ENCODE assay signal across 20 cellular contexts in genomic region chr6:114432380-114432779, GRCh38.
DNase-seq lines count a peak whose midpoint lies in the region; TF ChIP-seq lines count a peak whose summit lies in the region.
"Had no signal": no experiment of that assay in that cellular context is flagged by ENCODE, and none has a peak within 500 bp of the region (broad histone marks: within the 10 kb centered on the region; RNA-seq: fewer than 3 reads in every experiment).

No MANE protein-coding gene starts in this region.

- peaks cover 6% of the 10 kb centered on the region for H3K9me3 Mint-ChIP-seq in glutamatergic neuron (ENCODE audit: unreplicated experiment)
- H3K9me3 Mint-ChIP-seq: activated B cell treated with CpG ODN at 0.5 μM for 24 hours; stimulated activated naive B cell treated with anti-CD40 and anti-IgM and Interleukin-4, amounts not matched to agents 10 μg/mL and 1 μg/mL and 100 μg/mL, for 72 hours had no signal

- TF ChIP-seq CTCF in BE2C (IDR thresholded peaks at IDR 0.05; ENCODE audit: low read depth, low read length) (no peak), glutamatergic neuron (IDR thresholded peaks at IDR 0.05; ENCODE audit: partially characterized antibody, unreplicated experiment) (no peak)

- DNase-seq in BE2C (peak; percentile 62), H7 (peak; percentile 8), NCI-H446 treated with DMSO at 0.1 percent for 48 hours (lab: John Stamatoyannopoulos, UW) (peak; percentile 13), glutamatergic neuron (peak; percentile 58), DMS114 treated with DMSO at 0.1 percent for 48 hours (lab: John Stamatoyannopoulos, UW; ENCODE audit: unreplicated experiment) (no peak), NCI-H226 (no peak), superior temporal gyrus (ENCODE audit: extremely low spot score) (no peak)
- DNase-seq: activated B cell treated with CpG ODN at 0.5 μM for 24 hours; activated CD4-positive, alpha-beta T cell treated with anti-CD3 and anti-CD28 coated beads, Interleukin-2, amount 50 U/mL, for 48 hours; activated gamma-delta T cell treated with Interleukin-2 at 50 U/mL for 16 hours; CD4-positive, alpha-beta memory T cell; NCI-H1930; NCI-H526; PC-9; posterior cingulate gyrus; stimulated activated CD4-positive, alpha-beta T cell treated with anti-CD3 and anti-CD28 coated beads, Interleukin-2, amount 100 ng/mL, for 24 hours; stimulated activated naive B cell treated with anti-CD40 and anti-IgM and Interleukin-4, amounts not matched to agents 10 μg/mL and 1 μg/mL and 100 μg/mL, for 72 hours had no signal

- peak overlapping the region; percentile 98 for H3K27ac Mint-ChIP-seq in glutamatergic neuron (ENCODE audit: unreplicated experiment)
- H3K27ac Mint-ChIP-seq: activated B cell treated with CpG ODN at 0.5 μM for 24 hours; CD4-positive, alpha-beta memory T cell; stimulated activated naive B cell treated with anti-CD40 and anti-IgM and Interleukin-4, amounts not matched to agents 10 μg/mL and 1 μg/mL and 100 μg/mL, for 72 hours had no signal

- H3K4me3 ChIP-seq in BE2C (ENCODE audit: low read depth, low read length) (no peak overlapping the region), H7 (ENCODE audit: insufficient read depth, low read depth, low read length) (no peak overlapping the region)
- H3K4me3 ChIP-seq: coronary artery, HAP-1, PC-9, thoracic aorta had no signal

- H3K27me3 ChIP-seq in BE2C = no peaks in the 10 kb centered on the region
- H3K27me3 ChIP-seq in H7 (ENCODE audit: control insufficient read depth, insufficient read depth, low read length) = no peaks in the 10 kb centered on the region

- H3K4me1 Mint-ChIP-seq in glutamatergic neuron (ENCODE audit: low read depth, unreplicated experiment) = peaks cover 34% of the 10 kb centered on the region
- H3K4me1 Mint-ChIP-seq: activated B cell treated with CpG ODN at 0.5 μM for 24 hours; CD4-positive, alpha-beta memory T cell; stimulated activated naive B cell treated with anti-CD40 and anti-IgM and Interleukin-4, amounts not matched to agents 10 μg/mL and 1 μg/mL and 100 μg/mL, for 72 hours had no signal

- no peaks in the 10 kb centered on the region for H3K36me3 Mint-ChIP-seq in glutamatergic neuron (ENCODE audit: unreplicated experiment)
- H3K36me3 Mint-ChIP-seq: CD4-positive, alpha-beta memory T cell; stimulated activated naive B cell treated with anti-CD40 and anti-IgM and Interleukin-4, amounts not matched to agents 10 μg/mL and 1 μg/mL and 100 μg/mL, for 72 hours had no signal

- peak overlapping the region; percentile 70 for H3K4me3 Mint-ChIP-seq in glutamatergic neuron (ENCODE audit: unreplicated experiment)
- H3K4me3 Mint-ChIP-seq: activated B cell treated with CpG ODN at 0.5 μM for 24 hours; CD4-positive, alpha-beta memory T cell; stimulated activated naive B cell treated with anti-CD40 and anti-IgM and Interleukin-4, amounts not matched to agents 10 μg/mL and 1 μg/mL and 100 μg/mL, for 72 hours had no signal

- peaks cover 3% of the 10 kb centered on the region for H3K27me3 Mint-ChIP-seq in glutamatergic neuron (ENCODE audit: unreplicated experiment)
- H3K27me3 Mint-ChIP-seq: activated B cell treated with CpG ODN at 0.5 μM for 24 hours; CD4-positive, alpha-beta memory T cell; stimulated activated naive B cell treated with anti-CD40 and anti-IgM and Interleukin-4, amounts not matched to agents 10 μg/mL and 1 μg/mL and 100 μg/mL, for 72 hours had no signal

- 0 out of 2 replicates have a peak, but pooled peaks cover 2% of the 10 kb centered on the region for H3K4me1 ChIP-seq in BE2C
- H3K4me1 ChIP-seq: HAP-1 had no signal

- no peaks in the 10 kb centered on the region for H3K9me3 ChIP-seq in BE2C
- H3K9me3 ChIP-seq: HAP-1, thoracic aorta had no signal

- H3K36me3 ChIP-seq in BE2C = no peaks in the 10 kb centered on the region
- H3K36me3 ChIP-seq in H7 (replicated peaks; ENCODE audit: control insufficient read depth, insufficient read depth, low read length) = no peaks in the 10 kb centered on the region
- H3K36me3 ChIP-seq: HAP-1, thoracic aorta had no signal

Comparison
In these comparisons a context has a peak if more than half of its experiments do, and no peak if none do; other contexts are left out.
1. DNase-seq: peak in BE2C (single experiment), H7 (single experiment), NCI-H446 treated with DMSO at 0.1 percent for 48 hours (single experiment) and glutamatergic neuron (single experiment); none in DMS114 treated with DMSO at 0.1 percent for 48 hours (single experiment), NCI-H226 (single experiment) and superior temporal gyrus (single experiment).